Comparison of ENCODE assay signal across 17 cellular contexts in the genomic region with DNA sequence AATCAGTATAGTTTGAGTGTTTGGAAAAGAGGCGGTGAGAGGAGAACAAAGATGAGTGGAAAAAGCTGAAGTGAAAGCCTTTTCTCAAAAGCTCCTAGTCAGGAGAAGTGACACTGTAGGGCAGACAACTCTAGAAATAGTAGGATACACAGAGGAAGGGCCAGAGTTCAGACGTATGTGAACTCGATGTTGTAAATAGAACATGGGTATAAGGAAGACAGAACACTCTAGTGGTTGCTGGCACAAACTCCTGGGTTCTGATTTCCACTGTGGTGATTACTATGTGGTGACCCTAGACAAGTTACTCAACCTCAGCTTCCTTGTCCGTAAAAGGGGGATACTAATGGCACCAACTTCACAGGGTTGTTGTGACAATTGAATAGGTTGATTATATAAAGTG. TPM values are rescaled to one million over a fixed set of nuclear protein-coding genes. Genes with fewer than 3 reads are reported as not detected.
"Had no signal": no experiment of that assay in that cellular context is flagged by ENCODE, and none has a peak within 500 bp of the region (broad histone marks: within the 10 kb centered on the region; RNA-seq: fewer than 3 reads in every experiment).

No MANE protein-coding gene starts in this region.

- ATAC-seq: activated CD8-positive, alpha-beta memory T cell treated with anti-CD3 and anti-CD28 coated beads, Interleukin-2, amount 10 ng/mL, durations not matched to agents 7 days and 5 days; left cardiac atrium had no signal

- H3K36me3 Mint-ChIP-seq: activated CD8-positive, alpha-beta memory T cell treated with anti-CD3 and anti-CD28 coated beads, Interleukin-2, amount 10 ng/mL, durations not matched to agents 7 days and 5 days; activated naive CD8-positive, alpha-beta T cell had no signal

- DNase-seq: activated CD4-positive, alpha-beta T cell treated with anti-CD3 and anti-CD28 coated beads, Interleukin-2, amount 50 U/mL, for 4 hours; activated CD8-positive, alpha-beta memory T cell treated with anti-CD3 and anti-CD28 coated beads, Interleukin-2, amount 10 ng/mL, durations not matched to agents 7 days and 5 days; activated gamma-delta T cell; activated T-cell treated with anti-CD3 and anti-CD28 coated beads, Interleukin-2, amount 50 U/mL, for 24 hours; left cardiac atrium; stomach had no signal

- H3K4me3 ChIP-seq: stomach, thoracic aorta had no signal

- H3K4me3 Mint-ChIP-seq: activated CD8-positive, alpha-beta memory T cell treated with anti-CD3 and anti-CD28 coated beads, Interleukin-2, amount 10 ng/mL, durations not matched to agents 7 days and 5 days; activated naive CD8-positive, alpha-beta T cell; activated T-cell treated with anti-CD3 and anti-CD28 coated beads, Interleukin-2, amount 50 U/mL, for 24 hours had no signal

- H3K36me3 ChIP-seq: stomach, thoracic aorta had no signal

- H3K27me3 ChIP-seq: stomach had no signal

- H3K9me3 Mint-ChIP-seq: activated T-cell treated with anti-CD3 and anti-CD28 coated beads, Interleukin-2, amount 50 U/mL, for 24 hours had no signal

- H3K27ac ChIP-seq: stomach, thoracic aorta had no signal

- H3K9me3 ChIP-seq: stomach, thoracic aorta had no signal

- H3K27ac Mint-ChIP-seq: activated CD8-positive, alpha-beta memory T cell treated with anti-CD3 and anti-CD28 coated beads, Interleukin-2, amount 10 ng/mL, durations not matched to agents 7 days and 5 days; activated naive CD8-positive, alpha-beta T cell; activated T-cell treated with anti-CD3 and anti-CD28 coated beads, Interleukin-2, amount 50 U/mL, for 24 hours had no signal

RNA-seq across cellular contexts. Expression of a gene that starts 57.0 kb away (rescaled TPM):
- total RNA-seq: activated CD8-positive, alpha-beta memory T cell treated with anti-CD3 and anti-CD28 coated beads, Interleukin-2, amount 10 ng/mL, durations not matched to agents 7 days and 5 days; cerebellum; dermis microvascular lymphatic vessel endothelial cell; glomerular endothelial cell; lung microvascular endothelial cell; osteocyte; renal cortical epithelial cell; stomach; T-helper 2 cell treated with Interferon-gamma antibody and Interleukin-4, amounts not matched to agents 100 ng/mL and 5 ng/mL, for 36 hours; thoracic aorta had no signal
- polyA plus RNA-seq: esophagus, neural cell, stomach had no signal
